In genomic region chr20:47392015-47392720, GRCh38 we compare ENCODE assay signal across 9 cellular contexts. TPM values are rescaled to one million over a fixed set of nuclear protein-coding genes. Genes with fewer than 3 reads are reported as not detected.
DNase-seq lines count a peak whose midpoint lies in the region; ATAC-seq, FAIRE-seq and TF ChIP-seq lines count a peak whose summit lies in the region.
"Had no signal": no experiment of that assay in that cellular context is flagged by ENCODE, and none has a peak within 500 bp of the region (broad histone marks: within the 10 kb centered on the region; RNA-seq: fewer than 3 reads in every experiment).

No MANE protein-coding gene starts in this region.

- H4K8ac ChIP-seq in mesenchymal stem cell (ENCODE audit: low read length): peak overlapping the region; percentile 96

- H3K4me3 ChIP-seq in K562 (no peak overlapping the region), mesenchymal stem cell (ENCODE audit: insufficient read depth in 1 of 2, low read depth in 1 of 2, low read length in 2 of 2) (peak overlapping the region in 1 of 2 experiments; percentile 48)

- H3K4me2 ChIP-seq in K562 (ENCODE audit: insufficient read depth, low read length): peak overlapping the region; percentile 67
- H3K4me2 ChIP-seq in mesenchymal stem cell (ENCODE audit: low read length, poor library complexity, severe bottlenecking): no peak overlapping the region

- H3K36me3 Mint-ChIP-seq in activated CD4-positive, alpha-beta T cell treated with anti-CD3 and anti-CD28 coated beads, Interleukin-2, amount 10 ng/mL, durations not matched to agents 24 days and 14 days (ENCODE audit: low read depth): no peaks in the 10 kb centered on the region
- H3K36me3 Mint-ChIP-seq in mesothelial cell of epicardium: no peaks in the 10 kb centered on the region
- H3K36me3 Mint-ChIP-seq: brain had no signal

- peak overlapping the region; percentile 65 for H3K27ac Mint-ChIP-seq in activated CD4-positive, alpha-beta T cell treated with anti-CD3 and anti-CD28 coated beads, Interleukin-2, amount 10 ng/mL, durations not matched to agents 24 days and 14 days
- H3K27ac Mint-ChIP-seq in mesothelial cell of epicardium: no peak overlapping the region
- H3K27ac Mint-ChIP-seq: brain had no signal

- peak; percentile 96 for FAIRE-seq in K562 (lab: Jason Lieb, UNC)

- no peaks in the 10 kb centered on the region for H3K9me3 Mint-ChIP-seq in activated CD4-positive, alpha-beta T cell treated with anti-CD3 and anti-CD28 coated beads, Interleukin-2, amount 10 ng/mL, durations not matched to agents 24 days and 14 days
- no peaks in the 10 kb centered on the region for H3K9me3 Mint-ChIP-seq in mesothelial cell of epicardium

- no peaks in the 10 kb centered on the region for H3K27me3 Mint-ChIP-seq in activated CD4-positive, alpha-beta T cell treated with anti-CD3 and anti-CD28 coated beads, Interleukin-2, amount 10 ng/mL, durations not matched to agents 24 days and 14 days
- no peaks in the 10 kb centered on the region for H3K27me3 Mint-ChIP-seq in mesothelial cell of epicardium (ENCODE audit: low read depth)

- H3K4me1 ChIP-seq in K562 (replicated peaks in 1 of 2; ENCODE audit: control insufficient read depth in 2 of 2, insufficient read depth in 2 of 2, low read length in 2 of 2) (peaks cover 8 to 24% of the 10 kb centered on the region in 2 experiments; a peak in 4 of 5 replicates), mesenchymal stem cell (ENCODE audit: control insufficient read depth, insufficient read depth, low read depth, low read length) (peaks cover 3% of the 10 kb centered on the region)

- H3K4me1 Mint-ChIP-seq in activated CD4-positive, alpha-beta T cell treated with anti-CD3 and anti-CD28 coated beads, Interleukin-2, amount 10 ng/mL, durations not matched to agents 24 days and 14 days: peaks cover 19% of the 10 kb centered on the region
- no peaks in the 10 kb centered on the region for H3K4me1 Mint-ChIP-seq in mesothelial cell of epicardium
- H3K4me1 Mint-ChIP-seq: brain had no signal

- DNase-seq in activated CD4-positive, alpha-beta T cell treated with anti-CD3 and anti-CD28 coated beads, Interleukin-2, amount 10 ng/mL, durations not matched to agents 24 days and 14 days: no peak
- DNase-seq in activated CD4-positive, alpha-beta T cell treated with anti-CD3 and anti-CD28 coated beads, Interleukin-2, amount 50 U/mL, for 48 hours: no peak
- DNase-seq in NCI-H226 (peak; percentile 97), K562 (ENCODE audit: extremely low read depth in 1 of 4, low spot score in 3 of 4) (peak; percentile 71 to 92 (median 80)), mesenchymal stem cell (peak; percentile 95), mesothelial cell of epicardium (ENCODE audit: low spot score in 2 of 2, unreplicated experiment in 2 of 2) (no peak)

- H2BK15ac ChIP-seq in mesenchymal stem cell (ENCODE audit: low read depth, poor library complexity, severe bottlenecking): no peak overlapping the region

- TF ChIP-seq RAD21 in K562 (CRISPR knock-in tag; conservative IDR thresholded peaks at IDR 0.05 in 1 of 2, IDR thresholded peaks at IDR 0.05 in 1 of 2): no peak

- TF ChIP-seq EP300 in K562 (IDR thresholded peaks at IDR 0.05; ENCODE audit: low read length): peak; percentile 71; the same call in 1 of the 2 replicates

- CTCF ChIA-PET in K562 (lab: Yijun Ruan, JAX; ENCODE audit: low intra/inter-chr PET ratio): no interaction called here

- TSS peak; percentile 89 for BruUV-seq in K562 (replicated peaks; lab: Mats Ljungman, UMichigan)

- no peaks in the 10 kb centered on the region for H3K79me1 ChIP-seq in mesenchymal stem cell (replicated peaks; ENCODE audit: low read length, poor library complexity, severe bottlenecking)

- in situ Hi-C loops in K562 (cut with MboI): loop anchor here (5.0 to 25.0 kb wide), 2 partner anchors 195 to 630 kb away; no protein-coding TSS in a partner anchor

- peaks cover 14% of the 10 kb centered on the region for H3K9me3 ChIP-seq in K562 (replicated peaks; ENCODE audit: control insufficient read depth, insufficient read depth, low read depth, low read length)
- H3K9me3 ChIP-seq in mesenchymal stem cell (ENCODE audit: control insufficient read depth, low read length): no peaks in the 10 kb centered on the region

- H3K79me2 ChIP-seq in K562 (ENCODE audit: control insufficient read depth, insufficient read depth, low read length): no peaks in the 10 kb centered on the region

- peak overlapping the region; percentile 87 for H4K91ac ChIP-seq in mesenchymal stem cell (ENCODE audit: low read length)

- H3K14ac ChIP-seq in mesenchymal stem cell (ENCODE audit: low read length in 2 of 2): peak overlapping the region in 1 of 2 experiments; percentile 51

- H2BK120ac ChIP-seq in mesenchymal stem cell (ENCODE audit: low read depth, low read length): no peak overlapping the region

- no peak overlapping the region for H3K4me3 Mint-ChIP-seq in activated CD4-positive, alpha-beta T cell treated with anti-CD3 and anti-CD28 coated beads, Interleukin-2, amount 10 ng/mL, durations not matched to agents 24 days and 14 days
- no peak overlapping the region for H3K4me3 Mint-ChIP-seq in mesothelial cell of epicardium
- H3K4me3 Mint-ChIP-seq: brain had no signal

- H2AFZ ChIP-seq in K562 (ENCODE audit: low read depth, low read length) (peak overlapping the region; percentile 92), mesenchymal stem cell (ENCODE audit: low read depth, low read length) (peak overlapping the region; percentile 56)

- peak overlapping the region; percentile 61 to 90 for H2BK12ac ChIP-seq in mesenchymal stem cell (ENCODE audit: low read length in 2 of 2)

- peak overlapping the region; percentile 72 to 94 for H3K18ac ChIP-seq in mesenchymal stem cell (ENCODE audit: low read depth in 1 of 2, low read length in 2 of 2)

- peak overlapping the region; percentile 58 to 83 for H3K4ac ChIP-seq in mesenchymal stem cell (ENCODE audit: low read depth in 1 of 2, low read length in 2 of 2)

- no peak overlapping the region for H3K23ac ChIP-seq in mesenchymal stem cell (ENCODE audit: low read length in 2 of 2)

- H3K27me3 ChIP-seq in K562 (ENCODE audit: control insufficient read depth in 2 of 2, insufficient read depth in 2 of 2, low read length in 2 of 2) (no peaks in the 10 kb centered on the region), mesenchymal stem cell (ENCODE audit: control insufficient read depth in 1 of 2, insufficient read depth in 1 of 2, low read length in 2 of 2) (no peaks in the 10 kb centered on the region)

- ATAC-seq in K562 (peak; percentile 98), HG02852 (IDR thresholded peaks at IDR 0.05; ENCODE audit: unreplicated experiment) (no peak), GM19463 (IDR thresholded peaks at IDR 0.05; ENCODE audit: unreplicated experiment) (no peak)

- no peak overlapping the region for H2AK5ac ChIP-seq in mesenchymal stem cell (ENCODE audit: low read length, severe bottlenecking)

- 8% methylated on average over 7 of the region's 7 CpGs for WGBS in K562 (ENCODE audit: insufficient coverage, low coverage, missing lambda C conversion rate)
- WGBS in mesenchymal stem cell: 48% methylated on average over 7 of the region's 7 CpGs

- H3K9me1 ChIP-seq in K562 (ENCODE audit: control insufficient read depth, insufficient read depth, low read length): no peaks in the 10 kb centered on the region

- intact Hi-C loops in activated CD4-positive, alpha-beta T cell treated with anti-CD3 and anti-CD28 coated beads, Interleukin-2, amount 10 ng/mL, durations not matched to agents 24 days and 14 days (cut with micrococcal nuclease): no loop called here
- intact Hi-C loops in K562 (cut with micrococcal nuclease): no loop called here

- H3K9ac ChIP-seq in K562 (ENCODE audit: insufficient read depth in 1 of 2, low read depth in 2 of 2, low read length in 2 of 2) (peak overlapping the region in 1 of 2 experiments; percentile 72; a peak in 3 of 4 replicates), mesenchymal stem cell (ENCODE audit: low read length) (peak overlapping the region; percentile 88)

- TF ChIP-seq CTCF in K562 (IDR thresholded peaks at IDR 0.05 in 2 of 3, conservative IDR thresholded peaks at IDR 0.05 in 1 of 3; ENCODE audit: insufficient read depth in 2 of 3, low read depth in 1 of 3, low read length in 3 of 3) (no peak), mesothelial cell of epicardium (IDR thresholded peaks at IDR 0.05; ENCODE audit: unreplicated experiment) (no peak)

- no peaks in the 10 kb centered on the region for H4K20me1 ChIP-seq in K562 (replicated peaks; ENCODE audit: control insufficient read depth, insufficient read depth, low read length)

- H3K27ac ChIP-seq in K562 (ENCODE audit: extremely low read depth, low read depth, low read length): peak overlapping the region; percentile 95
- peak overlapping the region; percentile 41 for H3K27ac ChIP-seq in mesenchymal stem cell (ENCODE audit: low read length, poor library complexity, severe bottlenecking)

- H2BK5ac ChIP-seq in mesenchymal stem cell (ENCODE audit: low read depth, low read length, poor library complexity, severe bottlenecking): no peak overlapping the region

- POLR2A ChIA-PET in K562 (lab: Yijun Ruan, JAX): interaction anchor here (0.7 to 2.0 kb wide), 7 partner anchors 8 to 187 kb away, joined by 3 to 10 read pairs (median 3); partner anchors contain the start of gene NCOA3

- H3K36me3 ChIP-seq in K562 (ENCODE audit: control insufficient read depth, insufficient read depth, low read length) (no peaks in the 10 kb centered on the region), mesenchymal stem cell (ENCODE audit: control insufficient read depth in 1 of 2, insufficient read depth in 2 of 2, low read depth in 1 of 2, low read length in 2 of 2) (no peaks in the 10 kb centered on the region)

- TF ChIP-seq POLR2A in K562 (conservative IDR thresholded peaks at IDR 0.05): peak; percentile 69; the same call in 1 of the 2 replicates

RNA-seq across cellular contexts. Expression of gene ZMYND8, which starts 35.7 kb away (rescaled TPM):
- 38.1 and 40.0 TPM in 2 replicates for total RNA-seq in activated CD4-positive, alpha-beta T cell treated with anti-CD3 and anti-CD28 coated beads, Interleukin-2, amount 10 ng/mL, durations not matched to agents 24 days and 14 days
- 399 and 515 TPM in 2 replicates for total RNA-seq in K562 (2011; cell fraction: chromatin; rRNA removed; ENCODE audit: low replicate concordance)
- total RNA-seq in K562 (2011; cell fraction: nucleolus; rRNA removed): 184 and 194 TPM in 2 replicates
- 232 and 241 TPM in 2 replicates for total RNA-seq in K562 (2011; cell fraction: nucleoplasm; rRNA removed)
- total RNA-seq in K562 (2014; rRNA removed): 51.8 and 62.6 TPM in 2 replicates
- total RNA-seq in K562 (2014; rRNA removed; fragmentation: Illumina TruSeq; extraction: Trizol): 71.9 and 79.2 TPM in 2 replicates
- total RNA-seq in K562 (2015; rRNA removed; fragmentation: Illumina TruSeq; extraction: Trizol): 65.3 and 67.3 TPM in 2 replicates
- total RNA-seq in K562 (2021): 129 and 148 TPM in 2 replicates
- 80.8 and 95.0 TPM in 2 replicates for polyA plus RNA-seq in K562 (2011; rRNA removed)
- 42.9 and 46.7 TPM in 2 replicates for polyA plus RNA-seq in K562 (2011; cell fraction: cytosol; rRNA removed)
- 147 and 184 TPM in 2 replicates for polyA plus RNA-seq in K562 (2011; cell fraction: nucleus; rRNA removed)
- polyA plus RNA-seq in K562 (2012): 48.4 and 62.9 TPM in 2 replicates
- polyA plus RNA-seq in K562 (2014; fragmentation: Illumina TruSeq; extraction: Trizol): 97.2 and 121 TPM in 2 replicates
- polyA plus RNA-seq in K562 (2014; fragmentation: Nextera tagmentation; extraction: Ambion mirVana): 10 to 100 TPM; 31.8 to 58.0 TPM
- polyA plus RNA-seq in K562 (2014; rRNA removed): 63.9 and 79.5 TPM in 2 replicates
- 140 and 160 TPM in 2 replicates for polyA minus RNA-seq in K562 (2011; rRNA and poly(A)+ RNA removed)
- 71.6 and 73.2 TPM in 2 replicates for polyA minus RNA-seq in K562 (2011; cell fraction: cytosol; rRNA and poly(A)+ RNA removed)
- 125 and 198 TPM in 2 replicates for polyA minus RNA-seq in K562 (2011; cell fraction: nucleus; rRNA and poly(A)+ RNA removed)
- 21.6 TPM for polyA plus RNA-seq in mesenchymal stem cell (2013, experiment 1 of 2)
- 24.4 TPM for polyA plus RNA-seq in mesenchymal stem cell (2013, experiment 2 of 2)
- 119 to 120 TPM (median 119 TPM) in 3 replicates for total RNA-seq in mesothelial cell of epicardium

Comparison
In these comparisons a context has a peak if more than half of its experiments do, and no peak if none do; other contexts are left out.
1. DNase-seq: peak in NCI-H226 (single experiment), K562 (4 of 4) and mesenchymal stem cell (single experiment); none in activated CD4-positive, alpha-beta T cell treated with anti-CD3 and anti-CD28 coated beads, Interleukin-2, amount 10 ng/mL, durations not matched to agents 24 days and 14 days (single experiment), activated CD4-positive, alpha-beta T cell treated with anti-CD3 and anti-CD28 coated beads, Interleukin-2, amount 50 U/mL, for 48 hours (0 of 2) and mesothelial cell of epicardium (0 of 2).